ENCODE assay signal across 10 cellular contexts in the genomic region with DNA sequence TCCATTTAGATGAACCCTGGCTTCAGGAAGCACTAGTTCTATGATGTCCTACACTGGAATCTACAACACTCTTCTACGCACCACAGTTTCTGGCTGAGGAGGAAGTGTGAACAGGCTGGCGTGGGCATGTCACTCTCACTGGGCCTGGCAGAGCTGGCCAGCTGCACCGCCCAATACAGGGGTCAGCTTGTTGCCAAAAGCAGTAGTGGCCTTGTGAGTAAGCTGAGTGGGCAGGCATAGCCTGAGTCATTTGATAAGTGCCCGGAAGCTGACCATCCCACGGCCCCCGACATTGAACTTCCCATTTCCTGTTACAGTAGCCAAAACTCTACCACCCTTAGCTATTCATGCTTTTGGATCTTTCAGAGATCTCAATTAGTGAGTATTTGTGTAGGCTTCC.
DNase-seq lines count a peak whose midpoint lies in the region; ATAC-seq and TF ChIP-seq lines count a peak whose summit lies in the region.
"Had no signal": no experiment of that assay in that cellular context is flagged by ENCODE, and none has a peak within 500 bp of the region (broad histone marks: within the 10 kb centered on the region; RNA-seq: fewer than 3 reads in every experiment).

No MANE protein-coding gene starts in this region.

- H3K4me3 Mint-ChIP-seq in chondrocyte (ENCODE audit: unreplicated experiment): no peak overlapping the region
- H3K4me3 Mint-ChIP-seq: endodermal cell had no signal

- H3K9me3 ChIP-seq in transverse colon: no peaks in the 10 kb centered on the region
- H3K9me3 ChIP-seq in vagina: no peaks in the 10 kb centered on the region

- peaks cover 0 to 3% (median 1%) of the 10 kb centered on the region in 4 donors for H3K4me1 ChIP-seq in transverse colon
- no peaks in the 10 kb centered on the region for H3K4me1 ChIP-seq in vagina

- no peak overlapping the region for H3K27ac ChIP-seq in transverse colon
- no peak overlapping the region for H3K27ac ChIP-seq in vagina

- ATAC-seq in HG02588 (IDR thresholded peaks at IDR 0.05; ENCODE audit: unreplicated experiment): no peak

- in situ Hi-C loops in transverse colon (cut with MboI; ENCODE audit: low pct_ligation_motif_present in 1 of 4, low pct_unique_long_range_greater_than_20kb in 1 of 4, low sequenced_read_pairs in 3 of 4): no loop called here

- H3K4me3 ChIP-seq in NB4 (ENCODE audit: low read depth, low read length) (no peak overlapping the region), lower leg skin (ENCODE audit: low read depth, poor library complexity, severe bottlenecking) (no peak overlapping the region), transverse colon (no peak overlapping the region), vagina (no peak overlapping the region)

- H3K27me3 ChIP-seq in transverse colon (no peaks in the 10 kb centered on the region), vagina (no peaks in the 10 kb centered on the region)

- TF ChIP-seq POLR2A in NB4 (IDR thresholded peaks at IDR 0.05; ENCODE audit: extremely low read depth, insufficient read length) (no peak), lower leg skin (IDR thresholded peaks at IDR 0.05) (no peak), transverse colon (IDR thresholded peaks at IDR 0.05) (no peak), vagina (IDR thresholded peaks at IDR 0.05) (no peak)

- H3K36me3 Mint-ChIP-seq in chondrocyte (ENCODE audit: low read depth): no peaks in the 10 kb centered on the region

- H3K4me1 Mint-ChIP-seq in chondrocyte (ENCODE audit: low read depth): peaks cover 22% of the 10 kb centered on the region

- TF ChIP-seq EP300 in transverse colon (IDR thresholded peaks at IDR 0.05; ENCODE audit: low read depth): no peak

- H3K36me3 ChIP-seq in transverse colon (no peaks in the 10 kb centered on the region), vagina (no peaks in the 10 kb centered on the region)

- no peaks in the 10 kb centered on the region for H3K9me3 Mint-ChIP-seq in chondrocyte (ENCODE audit: low read depth)
- H3K9me3 Mint-ChIP-seq: endodermal cell had no signal

- TF ChIP-seq CTCF in NB4 (IDR thresholded peaks at IDR 0.05; ENCODE audit: low read depth, low read length) (no peak), chondrocyte (IDR thresholded peaks at IDR 0.05) (no peak), lower leg skin (IDR thresholded peaks at IDR 0.05) (no peak), transverse colon (IDR thresholded peaks at IDR 0.05) (no peak), vagina (IDR thresholded peaks at IDR 0.05) (no peak)

- H3K27ac Mint-ChIP-seq in chondrocyte (ENCODE audit: unreplicated experiment): peak overlapping the region; percentile 30
- H3K27ac Mint-ChIP-seq: endodermal cell had no signal

- peak; percentile 16 for DNase-seq in NB4 (ENCODE audit: low read depth)
- no peak for DNase-seq in chondrocyte (ENCODE audit: low spot score)
- peak; percentile 34 to 88 for DNase-seq in lower leg skin (ENCODE audit: low spot score in 2 of 2)
- DNase-seq in transverse colon: peak; percentile 21
- DNase-seq in vagina (ENCODE audit: extremely low spot score in 2 of 2): no peak
- no peak for DNase-seq in islet precursor cell
- DNase-seq in NCI-H446 treated with DMSO at 0.1 percent for 48 hours (lab: John Stamatoyannopoulos, UW): no peak
- DNase-seq: activated T-cell treated with anti-CD3 and anti-CD28 coated beads for 4 hours, endodermal cell had no signal

- no peaks in the 10 kb centered on the region for H3K27me3 Mint-ChIP-seq in chondrocyte (ENCODE audit: low read depth)

- intact Hi-C loops in lower leg skin (cut with DNase I; ENCODE audit: low total_unique reads): no loop called here
- intact Hi-C loops in transverse colon (cut with DNase I; ENCODE audit: low total_unique reads): loop anchor here (10.0 kb wide), 1 partner anchor 78 kb away; no protein-coding TSS in a partner anchor
- intact Hi-C loops in vagina (cut with DNase I): no loop called here

- WGBS in lower leg skin, 2 donors: 59 to 64% methylated on average over 6 of the region's 6 CpGs
- WGBS in transverse colon (ENCODE audit: low coverage in 1 of 2), 2 donors: 68 to 76% methylated on average over 3 to 6 of the region's 6 CpGs

Comparison
In these comparisons a context has a peak if more than half of its experiments do, and no peak if none do; other contexts are left out.
1. DNase-seq: peak in NB4 (single experiment), lower leg skin (2 of 2) and transverse colon (single experiment); none in chondrocyte (single experiment), vagina (0 of 2), islet precursor cell (single experiment) and NCI-H446 treated with DMSO at 0.1 percent for 48 hours (single experiment).